Comparison of ENCODE assay signal across 9 cellular contexts in the genomic region with DNA sequence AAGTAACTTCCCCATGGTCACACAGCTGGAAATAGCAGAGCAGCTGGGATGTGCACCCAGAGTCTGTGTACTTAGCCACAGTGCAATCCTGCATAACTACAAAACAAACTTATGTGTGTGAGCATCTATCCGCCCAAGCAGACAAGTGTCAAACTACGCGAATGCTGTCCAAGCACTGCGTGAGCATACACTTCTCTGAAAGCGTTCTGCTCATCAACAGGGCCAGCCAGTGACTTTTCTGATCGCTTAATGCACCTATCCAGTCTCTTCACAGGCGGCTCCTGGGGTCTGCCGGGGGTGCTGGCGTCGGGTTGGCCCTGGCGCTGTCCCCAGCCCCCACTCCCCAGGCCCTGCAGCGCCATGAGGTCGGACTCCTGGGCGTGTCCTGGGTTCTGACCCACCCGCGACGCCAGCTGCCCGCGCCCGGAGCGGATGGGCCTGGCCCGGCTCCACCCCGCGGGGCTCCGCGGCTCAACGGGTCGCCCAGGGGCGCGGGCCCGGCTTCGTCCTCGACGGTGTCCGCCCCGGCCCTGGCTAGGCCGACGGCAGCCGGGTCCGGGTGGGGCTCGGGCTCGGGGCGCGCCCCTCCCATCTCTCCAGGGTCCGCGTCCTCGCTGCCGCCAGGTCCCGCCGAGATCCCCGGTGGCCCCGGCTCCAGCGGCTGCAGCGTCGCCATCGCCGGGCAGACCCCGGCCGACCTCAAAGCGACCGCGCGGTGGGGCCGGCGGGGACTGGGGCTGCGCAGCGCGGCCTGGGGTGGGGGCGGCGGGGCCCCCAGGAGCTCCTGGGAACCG. TPM values are rescaled to one million over a fixed set of nuclear protein-coding genes. Genes with fewer than 3 reads are reported as not detected.
DNase-seq lines count a peak whose midpoint lies in the region; ATAC-seq and TF ChIP-seq lines count a peak whose summit lies in the region.
"Had no signal": no experiment of that assay in that cellular context is flagged by ENCODE, and none has a peak within 500 bp of the region (broad histone marks: within the 10 kb centered on the region; RNA-seq: fewer than 3 reads in every experiment).

No MANE protein-coding gene starts in this region.

- H3K27me3 ChIP-seq in GM06990 (replicated peaks; ENCODE audit: control insufficient read depth, insufficient read depth, low read length) (no peaks in the 10 kb centered on the region), suprapubic skin (no peaks in the 10 kb centered on the region)

- peaks cover 40% of the 10 kb centered on the region for H3K4me1 Mint-ChIP-seq in central memory CD8-positive, alpha-beta T cell

- no peaks in the 10 kb centered on the region; the same call in none of the 2 replicates for H3K36me3 ChIP-seq in GM06990 (ENCODE audit: control insufficient read depth, insufficient read depth, low read length)
- H3K36me3 ChIP-seq in suprapubic skin, result no peaks in the 10 kb centered on the region

- H3K27ac Mint-ChIP-seq in central memory CD8-positive, alpha-beta T cell (ENCODE audit: low read depth), result no peak overlapping the region

- DNase-seq in GM06990 (ENCODE audit: extremely low read depth, insufficient read length) (peak; percentile 14), LNCaP clone FGC (ENCODE audit: low read depth) (no peak), left lobe of liver (ENCODE audit: low spot score) (peak; percentile 47), suprapubic skin (ENCODE audit: low spot score in 2 of 2) (peak in 1 of 2 donors; percentile 60), GDM1 (lab: John Stamatoyannopoulos, UW) (no peak), NCI-H2107 (lab: John Stamatoyannopoulos, UW) (no peak)
- no peak for DNase-seq in central memory CD8-positive, alpha-beta T cell (ENCODE audit: low spot score in 2 of 2)

- TF ChIP-seq CTCF in GM06990 (IDR thresholded peaks at IDR 0.05; ENCODE audit: insufficient read depth, low read length, poor library complexity, severe bottlenecking) (no peak), LNCaP clone FGC (IDR thresholded peaks at IDR 0.05; ENCODE audit: control insufficient read depth, extremely low read depth, insufficient read depth) (no peak), suprapubic skin (IDR thresholded peaks at IDR 0.05) (no peak)

- no peaks in the 10 kb centered on the region for H3K9me3 ChIP-seq in suprapubic skin

- peak overlapping the region; percentile 100 for H3K4me3 Mint-ChIP-seq in central memory CD8-positive, alpha-beta T cell

- WGBS in suprapubic skin, result 0% methylated on average over 17 of the region's 71 CpGs

- peak overlapping the region; percentile 72 for H3K4me3 ChIP-seq in GM06990 (replicated peaks; ENCODE audit: low read depth, low read length)
- peak overlapping the region; percentile 96 for H3K4me3 ChIP-seq in LNCaP clone FGC (ENCODE audit: low read depth, low read length)
- peak overlapping the region; percentile 87 for H3K4me3 ChIP-seq in suprapubic skin

- peaks cover 21% of the 10 kb centered on the region for H3K36me3 Mint-ChIP-seq in central memory CD8-positive, alpha-beta T cell (ENCODE audit: insufficient read depth)

- H3K9me3 Mint-ChIP-seq in central memory CD8-positive, alpha-beta T cell, result peaks cover 4% of the 10 kb centered on the region

- ATAC-seq in central memory CD8-positive, alpha-beta T cell (replicated peaks; ENCODE audit: extremely low read depth, poor library complexity, severe bottlenecking), result no peak
- ATAC-seq in left lobe of liver, result no peak
- ATAC-seq in HG03521 (IDR thresholded peaks at IDR 0.05; ENCODE audit: unreplicated experiment), result no peak

- no peaks in the 10 kb centered on the region for H3K27me3 Mint-ChIP-seq in central memory CD8-positive, alpha-beta T cell

- peak overlapping the region; percentile 94 for H3K27ac ChIP-seq in suprapubic skin

- H3K4me1 ChIP-seq in suprapubic skin, result peaks cover 23% of the 10 kb centered on the region

- TF ChIP-seq POLR2A in suprapubic skin (IDR thresholded peaks at IDR 0.05), result no peak

- TF ChIP-seq EP300 in suprapubic skin (IDR thresholded peaks at IDR 0.05), result no peak

RNA-seq across cellular contexts. Expression of a gene that starts 1.3 kb away (rescaled TPM):
- total RNA-seq in left lobe of liver (6.5 TPM), suprapubic skin (10 to 100 TPM in 2 of 4 donors, 1 to 10 TPM in 2; 5.6 to 40.6 (median 12.0) TPM)

RNA-seq across cellular contexts. Expression of a gene that starts 31.0 kb away (rescaled TPM):
- not detected for total RNA-seq in left lobe of liver
- 1 to 10 TPM; 1.0 to 2.3 (median 1.7) TPM for total RNA-seq in suprapubic skin
- total RNA-seq: RPMI7951 had no signal

Comparison
In these comparisons a context has a peak if more than half of its experiments do, and no peak if none do; other contexts are left out.
1. DNase-seq: peak in GM06990 (single experiment) and left lobe of liver (single experiment); none in LNCaP clone FGC (single experiment), central memory CD8-positive, alpha-beta T cell (0 of 2), GDM1 (single experiment) and NCI-H2107 (single experiment).
2. Peak in every context shown above with its lines, with median percentiles within 50 percentile points of each other: H3K4me3 ChIP-seq.